In genomic region chr1:235562589-235562988, GRCh38 we compare ENCODE assay signal across 8 cellular contexts.
"Had no signal": no experiment of that assay in that cellular context is flagged by ENCODE, and none has a peak within 500 bp of the region (broad histone marks: within the 10 kb centered on the region; RNA-seq: fewer than 3 reads in every experiment).

No MANE protein-coding gene starts in this region.

- ATAC-seq: GM12878 had no signal

- H3K4me3 ChIP-seq: GM12878 had no signal

- FAIRE-seq: G401.6, GM12878, GM12891, GM12892, GM18507, GM19239 had no signal

- DNase-seq: GDM1, GF-D8 had no signal
